ENCODE assay signal across 1 cellular context in the genomic region with DNA sequence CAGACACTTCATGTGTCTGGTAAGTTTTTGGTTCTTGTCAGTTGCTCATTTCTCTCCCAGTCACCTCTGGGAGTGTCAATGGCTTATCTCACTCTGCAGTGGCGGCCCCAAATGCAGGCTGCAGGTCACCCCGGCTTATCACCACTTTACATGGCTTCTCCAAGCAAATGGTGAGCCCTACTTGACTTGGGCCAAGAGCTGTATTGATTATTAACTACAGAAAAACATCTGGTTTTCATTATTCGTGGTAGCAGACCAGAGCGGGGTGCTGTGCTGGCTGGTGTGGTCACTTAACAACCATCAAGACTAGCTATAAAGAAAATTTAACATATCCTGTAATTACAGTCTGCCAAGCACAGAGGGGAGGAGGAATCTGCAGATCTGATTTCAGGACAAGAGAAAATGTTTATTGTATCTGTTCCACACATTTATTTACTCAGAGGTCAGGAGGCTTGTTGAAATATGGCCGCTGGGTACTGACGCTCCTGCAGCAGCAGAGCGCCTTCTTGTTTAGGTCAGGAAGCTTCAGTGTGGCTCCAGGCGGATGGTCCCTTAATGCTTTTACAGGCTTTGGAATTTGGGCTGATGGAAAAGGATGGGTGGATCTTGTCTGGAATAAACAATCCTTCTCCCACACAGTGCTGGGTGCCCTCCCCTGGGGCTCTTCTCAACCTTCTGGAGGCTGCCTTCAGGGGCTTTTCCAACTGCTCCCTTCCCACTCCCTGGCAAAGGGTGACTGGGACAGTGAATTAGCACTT.
TF ChIP-seq lines count a peak whose summit lies in the region.

No MANE protein-coding gene starts in this region.

TF ChIP-seq in HEK293, 187 proteins besides CTCF, POLR2A, EP300 and RAD21 (continued from another document):
- TF ChIP-seq OSR2 (tag by site-specific recombination; IDR thresholded peaks at IDR 0.05), result 0 out of 2 replicates have a peak, but pooled peaks have one; percentile 26
- peak; percentile 70 for TF ChIP-seq SP7 (tag by site-specific recombination; IDR thresholded peaks at IDR 0.05)
